In the genomic region with DNA sequence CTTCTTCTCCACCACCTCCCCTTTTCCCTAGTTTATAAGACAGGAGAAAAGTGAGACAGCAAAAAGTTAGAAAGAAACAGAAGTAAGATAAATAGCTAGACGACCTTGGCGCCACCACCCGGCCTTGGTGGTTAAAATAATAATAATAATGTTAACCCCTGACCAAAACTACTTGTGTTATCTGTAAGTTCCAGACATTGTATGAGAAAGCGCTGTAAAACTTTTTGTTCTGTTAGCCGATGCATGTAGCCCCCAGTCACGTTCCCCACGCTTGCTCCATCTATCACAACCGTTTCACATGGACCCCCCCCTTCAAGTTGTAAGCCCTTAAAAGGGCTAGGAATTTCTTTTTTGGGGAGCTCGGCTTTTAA, we compare ENCODE assay signal across 2 cellular contexts.
TF ChIP-seq lines count a peak whose summit lies in the region.

No MANE protein-coding gene starts in this region.

TF ChIP-seq in SK-N-SH, 30 proteins besides CTCF, POLR2A, EP300 and RAD21 (continued from another document):
- TF ChIP-seq MAX (IDR thresholded peaks at IDR 0.05; ENCODE audit: low read depth) (no peak), MXI1 (IDR thresholded peaks at IDR 0.05; ENCODE audit: low read depth, low read length) (no peak), YY1 (IDR thresholded peaks at IDR 0.05; ENCODE audit: low read depth) (no peak)

TF ChIP-seq in SK-N-SH treated with all-trans-retinoic acid at 6 μM for 48 hours, 23 proteins besides CTCF, POLR2A, EP300 and RAD21 (continued from another document):
- TF ChIP-seq, protein P1, sequence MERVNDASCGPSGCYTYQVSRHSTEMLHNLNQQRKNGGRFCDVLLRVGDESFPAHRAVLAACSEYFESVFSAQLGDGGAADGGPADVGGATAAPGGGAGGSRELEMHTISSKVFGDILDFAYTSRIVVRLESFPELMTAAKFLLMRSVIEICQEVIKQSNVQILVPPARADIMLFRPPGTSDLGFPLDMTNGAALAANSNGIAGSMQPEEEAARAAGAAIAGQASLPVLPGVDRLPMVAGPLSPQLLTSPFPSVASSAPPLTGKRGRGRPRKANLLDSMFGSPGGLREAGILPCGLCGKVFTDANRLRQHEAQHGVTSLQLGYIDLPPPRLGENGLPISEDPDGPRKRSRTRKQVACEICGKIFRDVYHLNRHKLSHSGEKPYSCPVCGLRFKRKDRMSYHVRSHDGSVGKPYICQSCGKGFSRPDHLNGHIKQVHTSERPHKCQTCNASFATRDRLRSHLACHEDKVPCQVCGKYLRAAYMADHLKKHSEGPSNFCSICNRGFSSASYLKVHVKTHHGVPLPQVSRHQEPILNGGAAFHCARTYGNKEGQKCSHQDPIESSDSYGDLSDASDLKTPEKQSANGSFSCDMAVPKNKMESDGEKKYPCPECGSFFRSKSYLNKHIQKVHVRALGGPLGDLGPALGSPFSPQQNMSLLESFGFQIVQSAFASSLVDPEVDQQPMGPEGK (CRISPR knock-in tag; IDR thresholded peaks at IDR 0.05; ENCODE audit: borderline replicate concordance), result no peak
- TF ChIP-seq ESRRG (CRISPR knock-in tag; IDR thresholded peaks at IDR 0.05), result no peak
- no peak for TF ChIP-seq ZNF70 (CRISPR knock-in tag; IDR thresholded peaks at IDR 0.05)
- TF ChIP-seq ZFP3 (CRISPR knock-in tag; IDR thresholded peaks at IDR 0.05), result no peak
- no peak for TF ChIP-seq TOX (CRISPR knock-in tag; IDR thresholded peaks at IDR 0.05; ENCODE audit: borderline replicate concordance)
- TF ChIP-seq, protein P2, sequence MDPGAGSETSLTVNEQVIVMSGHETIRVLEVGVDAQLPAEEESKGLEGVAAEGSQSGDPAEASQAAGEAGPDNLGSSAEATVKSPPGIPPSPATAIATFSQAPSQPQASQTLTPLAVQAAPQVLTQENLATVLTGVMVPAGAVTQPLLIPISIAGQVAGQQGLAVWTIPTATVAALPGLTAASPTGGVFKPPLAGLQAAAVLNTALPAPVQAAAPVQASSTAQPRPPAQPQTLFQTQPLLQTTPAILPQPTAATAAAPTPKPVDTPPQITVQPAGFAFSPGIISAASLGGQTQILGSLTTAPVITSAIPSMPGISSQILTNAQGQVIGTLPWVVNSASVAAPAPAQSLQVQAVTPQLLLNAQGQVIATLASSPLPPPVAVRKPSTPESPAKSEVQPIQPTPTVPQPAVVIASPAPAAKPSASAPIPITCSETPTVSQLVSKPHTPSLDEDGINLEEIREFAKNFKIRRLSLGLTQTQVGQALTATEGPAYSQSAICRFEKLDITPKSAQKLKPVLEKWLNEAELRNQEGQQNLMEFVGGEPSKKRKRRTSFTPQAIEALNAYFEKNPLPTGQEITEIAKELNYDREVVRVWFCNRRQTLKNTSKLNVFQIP (CRISPR knock-in tag; IDR thresholded peaks at IDR 0.05; ENCODE audit: borderline replicate concordance, low read depth), result no peak
- no peak for TF ChIP-seq TCF4 (CRISPR knock-in tag; IDR thresholded peaks at IDR 0.05; ENCODE audit: borderline replicate concordance)
- TF ChIP-seq ZNF565 (CRISPR knock-in tag; conservative IDR thresholded peaks at IDR 0.05; ENCODE audit: low read depth), result no peak
TF ChIP-seq in SK-N-SH treated with all-trans-retinoic acid at 6 μM for 48 hours: peak in this region for 0.
